Comparison of ENCODE assay signal across 1 cellular context in the genomic region with DNA sequence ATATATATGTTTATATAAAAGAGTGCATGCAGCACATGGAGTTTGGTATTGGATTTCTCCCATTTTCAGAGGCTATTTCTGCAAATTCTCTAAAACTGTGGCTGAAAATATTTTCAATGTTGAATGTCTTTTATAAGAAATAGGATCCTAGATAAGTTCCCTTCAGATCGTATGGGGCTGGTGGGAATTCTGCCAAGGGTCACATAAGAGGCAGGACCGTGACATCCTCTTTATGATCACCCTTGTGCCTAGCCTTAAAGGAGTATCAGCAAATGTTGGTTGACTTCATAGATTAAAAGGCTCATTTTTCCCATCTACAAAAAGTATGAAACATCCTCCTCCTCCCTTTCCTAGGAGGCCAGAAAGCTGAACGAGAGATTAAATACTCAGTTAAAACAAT.
TF ChIP-seq lines count a peak whose summit lies in the region.

No MANE protein-coding gene starts in this region.

TF ChIP-seq in GM23338, 12 proteins besides CTCF, POLR2A, EP300 and RAD21:
- TF ChIP-seq JUNB (IDR thresholded peaks at IDR 0.05; ENCODE audit: unreplicated experiment) (no peak), EZH2phosphoT487 (IDR thresholded peaks at IDR 0.05; ENCODE audit: unreplicated experiment) (no peak), NANOG (IDR thresholded peaks at IDR 0.05; ENCODE audit: borderline replicate concordance) (no peak), POLR2AphosphoS5 (IDR thresholded peaks at IDR 0.05; ENCODE audit: low read depth) (no peak), STAT1 (IDR thresholded peaks at IDR 0.05; ENCODE audit: unreplicated experiment) (no peak)
TF ChIP-seq in GM23338: peak in this region for 0.
